Comparison of ENCODE assay signal across 8 cellular contexts in the genomic region with DNA sequence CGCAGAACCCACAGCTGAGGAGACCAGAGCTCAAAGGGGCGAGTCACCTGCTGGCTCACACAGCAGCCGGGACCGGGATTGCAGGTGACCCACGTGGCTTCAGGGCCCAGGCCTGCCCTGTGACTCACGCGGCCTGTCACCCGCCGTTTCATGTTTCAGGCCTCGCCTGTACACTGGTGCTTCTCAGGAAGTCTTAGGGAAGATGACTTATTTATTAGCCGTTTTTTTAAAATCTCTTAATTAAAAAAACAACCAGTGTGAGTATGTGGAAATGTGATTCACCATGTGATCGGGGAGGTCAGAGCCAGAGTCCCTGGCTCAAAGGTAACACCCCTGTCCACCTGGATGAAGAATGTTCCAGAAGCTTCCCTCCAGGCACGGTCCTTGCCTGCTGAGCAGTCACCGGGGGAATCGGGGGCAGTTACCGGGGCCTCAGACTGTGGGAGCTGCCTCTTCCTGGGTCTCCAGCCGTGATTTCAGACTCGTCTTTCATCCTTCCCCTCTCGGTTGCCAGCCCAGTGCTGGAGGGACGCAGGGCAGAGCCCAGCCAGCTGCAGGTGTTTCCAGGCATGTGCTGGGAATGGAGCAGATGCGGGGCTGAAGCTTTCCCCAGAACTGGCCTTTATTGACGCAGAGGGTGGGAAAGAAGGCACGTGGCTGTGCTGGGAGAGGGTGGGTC.
DNase-seq lines count a peak whose midpoint lies in the region; ATAC-seq and TF ChIP-seq lines count a peak whose summit lies in the region.

No MANE protein-coding gene starts in this region.

- peak overlapping the region; percentile 56 for H3K9ac ChIP-seq in BLaER1

- in situ Hi-C loops in astrocyte of the spinal cord (cut with HindIII; ENCODE audit: low sequenced_read_pairs), result no loop called here

- no peak for TF ChIP-seq POLR2A in NB4 (IDR thresholded peaks at IDR 0.05; ENCODE audit: extremely low read depth, insufficient read length)

- ATAC-seq in HG03457 (IDR thresholded peaks at IDR 0.05; ENCODE audit: unreplicated experiment) (no peak), HG02938 (IDR thresholded peaks at IDR 0.05; ENCODE audit: unreplicated experiment) (no peak), HG02759 (IDR thresholded peaks at IDR 0.05; ENCODE audit: unreplicated experiment) (no peak)

- TF ChIP-seq CTCF in NB4 (IDR thresholded peaks at IDR 0.05; ENCODE audit: low read depth, low read length) (no peak), astrocyte of the spinal cord (IDR thresholded peaks at IDR 0.05; ENCODE audit: low read depth, low read length) (no peak)

- no peaks in the 10 kb centered on the region for H3K27me3 ChIP-seq in BLaER1

- H3K4me1 ChIP-seq in BLaER1, result peaks cover 100% of the 10 kb centered on the region

- DNase-seq in NB4 (ENCODE audit: low read depth), result peak; percentile 49
- peak; percentile 80 for DNase-seq in astrocyte of the spinal cord (ENCODE audit: low read depth, low spot score)
- DNase-seq in left kidney (ENCODE audit: low read depth, low spot score), result peak; percentile 87
- peak; percentile 20 to 43 for DNase-seq in stimulated activated CD8-positive, alpha-beta memory T cell treated with anti-CD3 and anti-CD28 coated beads, Interleukin-2, amount 100 ng/mL, for 48 hours (ENCODE audit: low read depth in 2 of 2)

- peaks cover 98% of the 10 kb centered on the region for H4K20me1 ChIP-seq in BLaER1

- H3K4me3 ChIP-seq in BLaER1 (no peak overlapping the region), NB4 (ENCODE audit: low read depth, low read length) (no peak overlapping the region), astrocyte of the spinal cord (ENCODE audit: low read depth, low read length) (no peak overlapping the region)

- peak overlapping the region; percentile 57 for H3K27ac ChIP-seq in BLaER1

- peak overlapping the region; percentile 91 for H3K4me2 ChIP-seq in BLaER1

- no peaks in the 10 kb centered on the region for H3K9me3 ChIP-seq in BLaER1

- peaks cover 7% of the 10 kb centered on the region; the same call in 1 of the 2 replicates for H3K36me3 ChIP-seq in BLaER1

Comparison
In these comparisons a context has a peak if more than half of its experiments do, and no peak if none do; other contexts are left out.
1. DNase-seq: peak in every context shown above with its lines; median percentile 87 in left kidney; 80 in astrocyte of the spinal cord; 49 in NB4; 32 in stimulated activated CD8-positive, alpha-beta memory T cell treated with anti-CD3 and anti-CD28 coated beads, Interleukin-2, amount 100 ng/mL, for 48 hours.